ENCODE assay signal across 19 cellular contexts in the genomic region with DNA sequence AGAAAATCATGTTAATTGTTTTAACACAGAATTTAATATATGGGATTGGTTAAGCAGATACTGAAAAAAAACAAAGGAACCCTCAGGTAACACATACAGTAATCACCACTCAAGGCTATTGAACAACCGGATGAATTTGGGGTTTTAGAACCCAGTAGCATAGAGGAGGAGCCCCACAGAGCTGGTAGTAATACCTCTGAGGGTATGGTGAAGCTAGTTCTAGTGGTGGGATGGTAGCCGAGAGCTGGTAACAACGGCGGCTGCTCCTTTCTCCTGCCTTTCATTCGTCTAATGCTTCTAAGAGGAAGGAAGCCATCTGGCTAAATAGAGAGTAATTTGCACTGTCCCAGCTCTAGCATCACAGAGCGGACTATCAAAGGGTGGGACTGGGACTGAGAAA. TPM values are rescaled to one million over a fixed set of nuclear protein-coding genes. Genes with fewer than 3 reads are reported as not detected.
DNase-seq lines count a peak whose midpoint lies in the region; ATAC-seq and TF ChIP-seq lines count a peak whose summit lies in the region.
"Had no signal": no experiment of that assay in that cellular context is flagged by ENCODE, and none has a peak within 500 bp of the region (broad histone marks: within the 10 kb centered on the region; RNA-seq: fewer than 3 reads in every experiment).

No MANE protein-coding gene starts in this region.

- H3F3A ChIP-seq in smooth muscle cell (ENCODE audit: low read depth): peaks cover 17% of the 10 kb centered on the region

- WGBS in endodermal cell (ENCODE audit: insufficient coverage in 1 of 2, insufficient read length in 1 of 2), 2 experiments: 83% methylated on average over 1 to 6 of the region's 6 CpGs
- WGBS in smooth muscle cell (ENCODE audit: low lambda C conversion rate): 78% methylated on average over 6 of the region's 6 CpGs

- no peaks in the 10 kb centered on the region for H3K9me2 ChIP-seq in OCI-LY7 (ENCODE audit: insufficient read depth, low read length)

- no peak overlapping the region for H3K4me3 Mint-ChIP-seq in endodermal cell

- ATAC-seq in GM19328 (IDR thresholded peaks at IDR 0.05; ENCODE audit: unreplicated experiment): no peak
- ATAC-seq: A549 had no signal

- POLR2A ChIA-PET in OCI-LY7 (lab: Charles Lee): no interaction called here

- no peak for DNase-seq in cardiac muscle cell (ENCODE audit: low read depth in 1 of 2, low spot score in 1 of 2)
- no peak for DNase-seq in cardiac septum (ENCODE audit: low spot score)
- no peak for DNase-seq in OCI-LY7 (ENCODE audit: low spot score)
- no peak for DNase-seq in endodermal cell
- no peak for DNase-seq in smooth muscle cell (lab: John Stamatoyannopoulos, UW; ENCODE audit: unreplicated experiment)
- no peak for DNase-seq in posterior vena cava (ENCODE audit: low spot score)
- DNase-seq in glomerular visceral epithelial cell (ENCODE audit: extremely low spot score): no peak
- DNase-seq: C1 segment of cervical spinal cord, COR-L47, DMS53, KG1, NCI-H1436 treated with DMSO at 0.1 percent for 48 hours, NCI-H2081, NCI-H510A, Peyer's patch, Right ventricle myocardium superior had no signal

- no peaks in the 10 kb centered on the region for H3K27me3 Mint-ChIP-seq in endodermal cell (ENCODE audit: insufficient read depth)

- peak overlapping the region; percentile 71 for H3K27ac ChIP-seq in cardiac muscle cell
- H3K27ac ChIP-seq in OCI-LY7 (ENCODE audit: low read depth, low read length, poor library complexity, severe bottlenecking): no peak overlapping the region
- no peak overlapping the region for H3K27ac ChIP-seq in endodermal cell (ENCODE audit: low read depth, low read length)
- H3K27ac ChIP-seq in smooth muscle cell (ENCODE audit: low read depth): peak overlapping the region; percentile 10
- H3K27ac ChIP-seq: A549, Peyer's patch, SK-N-MC had no signal

- H3K4me3 ChIP-seq in cardiac muscle cell (no peak overlapping the region), OCI-LY7 (ENCODE audit: low read depth, low read length, poor library complexity, severe bottlenecking) (no peak overlapping the region), endodermal cell (ENCODE audit: low read length) (no peak overlapping the region), smooth muscle cell (no peak overlapping the region)
- H3K4me3 ChIP-seq: A549, Peyer's patch, SK-N-MC had no signal

- H3K79me2 ChIP-seq in OCI-LY7 (ENCODE audit: insufficient read depth, low read depth, low read length): peaks cover 100% of the 10 kb centered on the region
- H3K79me2 ChIP-seq in smooth muscle cell (ENCODE audit: low read depth): peaks cover 98% of the 10 kb centered on the region

- TF ChIP-seq CTCF in cardiac muscle cell (IDR thresholded peaks at IDR 0.05; ENCODE audit: low read depth, low read length): no peak
- TF ChIP-seq CTCF in OCI-LY7 (conservative IDR thresholded peaks at IDR 0.05; ENCODE audit: low read length): no peak
- no peak for TF ChIP-seq CTCF in endodermal cell (conservative IDR thresholded peaks at IDR 0.05)
- no peak for TF ChIP-seq CTCF in smooth muscle cell (IDR thresholded peaks at IDR 0.05; ENCODE audit: borderline replicate concordance, insufficient read depth, poor library complexity, severe bottlenecking)

- peaks cover 34% of the 10 kb centered on the region for H3K36me3 ChIP-seq in cardiac muscle cell
- peaks cover 98% of the 10 kb centered on the region for H3K36me3 ChIP-seq in OCI-LY7 (ENCODE audit: insufficient read depth, low read length)
- H3K36me3 ChIP-seq in endodermal cell (ENCODE audit: control insufficient read depth, insufficient read depth, low read length): peaks cover 95% of the 10 kb centered on the region
- peaks cover 8% of the 10 kb centered on the region for H3K36me3 ChIP-seq in smooth muscle cell (ENCODE audit: low read depth)

- H3K9me3 ChIP-seq in cardiac muscle cell (ENCODE audit: low read depth) (no peaks in the 10 kb centered on the region), OCI-LY7 (ENCODE audit: low read length) (no peaks in the 10 kb centered on the region), endodermal cell (ENCODE audit: control insufficient read depth, low read length) (no peaks in the 10 kb centered on the region), smooth muscle cell (replicated peaks; ENCODE audit: low read depth) (no peaks in the 10 kb centered on the region)
- H3K9me3 ChIP-seq: A549, Peyer's patch had no signal

- peak overlapping the region; percentile 33 for H3K27ac Mint-ChIP-seq in endodermal cell

- H3K9me3 Mint-ChIP-seq in endodermal cell: no peaks in the 10 kb centered on the region

- TSS peak; percentile 2 for BruUV-seq in OCI-LY7 (replicated peaks; lab: Mats Ljungman, UMichigan)

- peaks cover 36% of the 10 kb centered on the region for H3K4me1 Mint-ChIP-seq in endodermal cell

- H4K20me1 ChIP-seq in OCI-LY7 (ENCODE audit: insufficient read depth, low read length) (peaks cover 24% of the 10 kb centered on the region), smooth muscle cell (ENCODE audit: low read depth) (peaks cover 100% of the 10 kb centered on the region)

- H2AFZ ChIP-seq in OCI-LY7 (ENCODE audit: low read length) (no peak overlapping the region), smooth muscle cell (ENCODE audit: low read depth) (no peak overlapping the region)

- no peak overlapping the region for H3K9ac ChIP-seq in endodermal cell (ENCODE audit: extremely low read depth, low read length, poor library complexity, severe bottlenecking)
- H3K9ac ChIP-seq in smooth muscle cell (ENCODE audit: low read depth): no peak overlapping the region

- CTCF ChIA-PET in OCI-LY7 (lab: Charles Lee; ENCODE audit: unreplicated experiment): no interaction called here

- peaks cover 61% of the 10 kb centered on the region for H3K36me3 Mint-ChIP-seq in endodermal cell (ENCODE audit: low read depth)

- H3K4me2 ChIP-seq in OCI-LY7 (ENCODE audit: low read length) (no peak overlapping the region), smooth muscle cell (no peak overlapping the region)
- H3K4me2 ChIP-seq: A549 had no signal

- H3K27me3 ChIP-seq in cardiac muscle cell (no peaks in the 10 kb centered on the region), endodermal cell (ENCODE audit: control insufficient read depth, insufficient read depth, low read length, poor library complexity, severe bottlenecking) (no peaks in the 10 kb centered on the region), smooth muscle cell (ENCODE audit: low read depth) (no peaks in the 10 kb centered on the region)
- H3K27me3 ChIP-seq: Peyer's patch had no signal

- H3K4me1 ChIP-seq in cardiac muscle cell (ENCODE audit: low read depth) (peaks cover 28% of the 10 kb centered on the region), OCI-LY7 (ENCODE audit: insufficient read depth, low read length, poor library complexity, severe bottlenecking) (no peaks in the 10 kb centered on the region), endodermal cell (ENCODE audit: control insufficient read depth, insufficient read depth, low read length) (peaks cover 6% of the 10 kb centered on the region), smooth muscle cell (ENCODE audit: low read depth) (no peaks in the 10 kb centered on the region)

- intact Hi-C loops in cardiac septum (cut with DNase I): loop anchor here (5.0 kb wide), 1 partner anchor 53 kb away; a partner anchor contains a TSS
- intact Hi-C loops in OCI-LY7 (cut with micrococcal nuclease; ENCODE audit: unreplicated experiment): loop anchor here (5.0 kb wide), 1 partner anchor 38 kb away; no protein-coding TSS in a partner anchor
- intact Hi-C loops in posterior vena cava (cut with DNase I): no loop called here

RNA-seq across cellular contexts. Expression of a gene that starts 52.2 kb away (rescaled TPM):
- total RNA-seq in cardiac muscle cell: 113 and 141 TPM in 2 replicates
- 72.2 and 109 TPM in 2 replicates for polyA plus RNA-seq in cardiac muscle cell
- total RNA-seq in cardiac septum: 98.9 TPM
- total RNA-seq in OCI-LY7 (2014; rRNA removed; shearing (Covaris generic)): 111 and 114 TPM in 2 replicates
- total RNA-seq in OCI-LY7 (2022): 121 and 137 TPM in 2 replicates
- total RNA-seq in endodermal cell: 100 to 1,000 TPM; 133 TPM
- polyA plus RNA-seq in endodermal cell (2013, experiment 1 of 2): 148 TPM
- 145 TPM for polyA plus RNA-seq in endodermal cell (2013, experiment 2 of 2)
- total RNA-seq in smooth muscle cell: 97.5 and 121 TPM in 2 replicates
- polyA plus RNA-seq in smooth muscle cell: 52.2 and 78.4 TPM in 2 replicates
- 100 to 1,000 TPM; 101 to 124 TPM for total RNA-seq in posterior vena cava

Comparison
In these comparisons a context has a peak if more than half of its experiments do, and no peak if none do; other contexts are left out.
1. H3K27ac ChIP-seq: peak in cardiac muscle cell (single experiment) and smooth muscle cell (single experiment); none in OCI-LY7 (single experiment) and endodermal cell (single experiment).
2. intact Hi-C loops: an anchor here in cardiac septum (5.0 kb wide) and OCI-LY7 (5.0 kb wide); none called in posterior vena cava.